ENCODE assay signal across 9 cellular contexts in the genomic region with DNA sequence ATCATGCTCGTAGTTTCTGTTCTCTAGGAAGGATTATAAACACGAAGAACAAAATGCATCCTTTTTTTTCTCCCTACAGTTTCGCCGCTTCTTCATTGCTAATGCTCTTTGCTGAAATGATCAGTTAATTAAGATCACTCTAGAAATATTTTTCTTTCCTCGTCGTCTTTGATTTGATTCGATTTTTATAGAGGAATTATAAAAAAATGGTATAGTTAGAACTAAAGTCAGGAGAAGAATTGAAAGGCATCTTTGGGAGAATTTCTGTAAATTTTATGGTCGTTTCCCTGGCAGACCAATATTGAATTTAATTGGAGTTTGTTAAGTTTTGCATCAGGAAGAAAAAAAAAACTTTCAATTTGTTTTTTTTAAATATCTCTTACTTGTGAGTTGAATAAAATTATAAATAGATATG. TPM values are rescaled to one million over a fixed set of nuclear protein-coding genes. Genes with fewer than 3 reads are reported as not detected.
DNase-seq lines count a peak whose midpoint lies in the region; ATAC-seq, FAIRE-seq and TF ChIP-seq lines count a peak whose summit lies in the region.
"Had no signal": no experiment of that assay in that cellular context is flagged by ENCODE, and none has a peak within 500 bp of the region (broad histone marks: within the 10 kb centered on the region; RNA-seq: fewer than 3 reads in every experiment).

No MANE protein-coding gene starts in this region.

- H4K5ac ChIP-seq in IMR-90 (ENCODE audit: low read depth, low read length), result no peak overlapping the region

- H3K9me1 ChIP-seq in IMR-90 (ENCODE audit: insufficient read depth, low read length), result peaks cover 2% of the 10 kb centered on the region; the same call in 1 of the 2 replicates

- no peak for ATAC-seq in IMR-90 (ENCODE audit: low read depth)
- ATAC-seq in natural killer cell treated with Interleukin-12 subunit alpha and Interleukin-12 subunit beta and Interleukin-15 and Interleukin-18, amount 100 ng/mL, for 72 hours, result no peak

- H3K27me3 Mint-ChIP-seq in chondrocyte (ENCODE audit: low read depth), result peaks cover 37% of the 10 kb centered on the region
- H3K27me3 Mint-ChIP-seq in natural killer cell treated with Interleukin-12 subunit alpha and Interleukin-12 subunit beta and Interleukin-15 and Interleukin-18, amount 100 ng/mL, for 72 hours, result peaks cover 35 to 57% of the 10 kb centered on the region in 2 donors

- H3K4me2 ChIP-seq in BLaER1, result peak overlapping the region; percentile 87; the same call in 1 of the 2 replicates
- peak overlapping the region; percentile 100 for H3K4me2 ChIP-seq in IMR-90 (ENCODE audit: low read depth, low read length)

- no peaks in the 10 kb centered on the region for H3K36me3 ChIP-seq in BLaER1
- H3K36me3 ChIP-seq in IMR-90 (ENCODE audit: control insufficient read depth, insufficient read depth, low read length), result no peaks in the 10 kb centered on the region

- no peak overlapping the region for H3K4ac ChIP-seq in IMR-90 (ENCODE audit: low read depth, low read length)

- peaks cover 2% of the 10 kb centered on the region for H3K36me3 Mint-ChIP-seq in chondrocyte (ENCODE audit: low read depth)
- peaks cover 17% of the 10 kb centered on the region for H3K36me3 Mint-ChIP-seq in natural killer cell treated with Interleukin-12 subunit alpha and Interleukin-12 subunit beta and Interleukin-15 and Interleukin-18, amount 100 ng/mL, for 72 hours

- no peak overlapping the region for H3K18ac ChIP-seq in IMR-90 (ENCODE audit: low read depth, low read length)

- H3K4me3 ChIP-seq in BLaER1 (peak overlapping the region; percentile 65; the same call in 1 of the 2 replicates), IMR-90 (ENCODE audit: insufficient read depth, low read depth, low read length) (peak overlapping the region; percentile 58; the same call in 1 of the 2 replicates)

- no peak overlapping the region for H4K91ac ChIP-seq in IMR-90 (ENCODE audit: insufficient read depth, low read depth, low read length)

- POLR2A ChIA-PET in IMR-90 (lab: Charles Lee; ENCODE audit: unreplicated experiment) (no interaction called here), GM10248 (lab: Yijun Ruan, JAX) (no interaction called here)

- H3K4me1 ChIP-seq in BLaER1 (peaks cover 35% of the 10 kb centered on the region), IMR-90 (ENCODE audit: control insufficient read depth, insufficient read depth, low read length) (no peaks in the 10 kb centered on the region; the same call in 1 of the 2 replicates)

- dilution Hi-C loops in IMR-90 (cut with HindIII; ENCODE audit: low sequenced_read_pairs, unreplicated experiment), result no loop called here

- H3K9me3 Mint-ChIP-seq in chondrocyte (ENCODE audit: low read depth), result no peaks in the 10 kb centered on the region
- H3K9me3 Mint-ChIP-seq in natural killer cell treated with Interleukin-12 subunit alpha and Interleukin-12 subunit beta and Interleukin-15 and Interleukin-18, amount 100 ng/mL, for 72 hours, result no peaks in the 10 kb centered on the region

- H2AK9ac ChIP-seq in IMR-90 (replicated peaks; ENCODE audit: low read depth, low read length, poor library complexity), result no peak overlapping the region

- no peak overlapping the region for H3K14ac ChIP-seq in IMR-90 (replicated peaks; ENCODE audit: low read depth, low read length)

- no peak overlapping the region for H2BK20ac ChIP-seq in IMR-90 (ENCODE audit: low read depth, low read length)

- no peak for TF ChIP-seq RAD21 in IMR-90 (IDR thresholded peaks at IDR 0.05; ENCODE audit: low read length)

- in situ Hi-C loops in IMR-90 (cut with MboI; ENCODE audit: low sequenced_read_pairs), result loop anchor here (5.0 kb wide), 2 partner anchors 693 to 813 kb away; no protein-coding TSS in a partner anchor

- H3K9ac ChIP-seq in BLaER1 (no peak overlapping the region), IMR-90 (ENCODE audit: low read depth, low read length) (no peak overlapping the region)

- TF ChIP-seq CTCF in IMR-90 (conservative IDR thresholded peaks at IDR 0.05; ENCODE audit: low read depth, low read length) (no peak), chondrocyte (IDR thresholded peaks at IDR 0.05) (no peak), GM10248 (IDR thresholded peaks at IDR 0.05; ENCODE audit: control extremely low read depth, extremely low read depth, low read depth, missing control alignments) (no peak)

- H3K27ac ChIP-seq in BLaER1, result no peak overlapping the region
- no peak overlapping the region for H3K27ac ChIP-seq in IMR-90 (ENCODE audit: insufficient read depth, low read length)

- H3K27ac Mint-ChIP-seq in chondrocyte (ENCODE audit: unreplicated experiment), result no peak overlapping the region
- H3K27ac Mint-ChIP-seq in natural killer cell treated with Interleukin-12 subunit alpha and Interleukin-12 subunit beta and Interleukin-15 and Interleukin-18, amount 100 ng/mL, for 72 hours, result peak overlapping the region in 1 of 2 donors; percentile 29

- WGBS in IMR-90 (ENCODE audit: extremely low coverage in 2 of 2, insufficient read length in 1 of 2), 2 experiments, result no CpG with 5 or more reads among the region's 8 CpGs

- no peak overlapping the region for H4K8ac ChIP-seq in IMR-90 (ENCODE audit: low read depth in 2 of 2, low read length in 2 of 2)

- H2BK5ac ChIP-seq in IMR-90 (ENCODE audit: low read depth, low read length, poor library complexity, severe bottlenecking), result no peak overlapping the region

- H2AK5ac ChIP-seq in IMR-90 (ENCODE audit: low read depth, low read length), result no peak overlapping the region

- peaks cover 80% of the 10 kb centered on the region for H4K20me1 ChIP-seq in BLaER1
- H4K20me1 ChIP-seq in IMR-90 (ENCODE audit: insufficient read depth, low read length), result peaks cover 5% of the 10 kb centered on the region

- no peak overlapping the region for H2BK15ac ChIP-seq in IMR-90 (ENCODE audit: low read depth, low read length)

- H2BK120ac ChIP-seq in IMR-90 (ENCODE audit: low read depth, low read length), result no peak overlapping the region

- intact Hi-C loops in IMR-90 (cut with micrococcal nuclease), result loop anchor here (2.0 to 5.0 kb wide), 3 partner anchors 61 to 1778 kb away; a partner anchor contains a TSS

- CTCF ChIA-PET in IMR-90 (lab: Yijun Ruan, JAX) (no interaction called here), GM10248 (lab: Yijun Ruan, JAX) (no interaction called here)

- no TSS peak for BruUV-seq in IMR-90 (replicated peaks; lab: Mats Ljungman, UMichigan)

- peaks cover 31% of the 10 kb centered on the region for H3K4me1 Mint-ChIP-seq in chondrocyte (ENCODE audit: low read depth)
- H3K4me1 Mint-ChIP-seq in natural killer cell treated with Interleukin-12 subunit alpha and Interleukin-12 subunit beta and Interleukin-15 and Interleukin-18, amount 100 ng/mL, for 72 hours (ENCODE audit: low read depth in 2 of 2), result peaks cover 28 to 32% of the 10 kb centered on the region in 2 donors

- TF ChIP-seq POLR2A in IMR-90 (IDR thresholded peaks at IDR 0.05; ENCODE audit: low read depth, low read length) (no peak), GM12891 (IDR thresholded peaks at IDR 0.05; ENCODE audit: low read depth, low read length) (no peak)

- H3K56ac ChIP-seq in IMR-90 (ENCODE audit: extremely low read depth, insufficient read depth, low read length), result no peak overlapping the region

- FAIRE-seq in GM12891 (lab: Jason Lieb, UNC), result no peak

- H3K9me3 ChIP-seq in BLaER1 (peaks cover 27% of the 10 kb centered on the region), IMR-90 (ENCODE audit: control insufficient read depth, insufficient read depth, low read length) (peaks cover 13% of the 10 kb centered on the region)

- no peak for DNase-seq in IMR-90
- no peak for DNase-seq in chondrocyte (ENCODE audit: low spot score)
- DNase-seq in natural killer cell treated with Interleukin-12 subunit alpha and Interleukin-12 subunit beta and Interleukin-15 and Interleukin-18, amount 100 ng/mL, for 72 hours (ENCODE audit: low spot score), result no peak
- no peak for DNase-seq in GM12891 (ENCODE audit: insufficient read length, low spot score)
- DNase-seq in activated CD4-positive, CD25-positive, alpha-beta regulatory T cell treated with anti-CD3 and anti-CD28 coated beads, Interleukin-2, amount 50 U/mL, for 72 hours, result no peak
- DNase-seq in GM10248 (ENCODE audit: extremely low spot score), result no peak
- DNase-seq in effector CD8-positive, alpha-beta T cell (lab: John Stamatoyannopoulos, UW), result no peak

- peak overlapping the region; percentile 79 for H3K4me3 Mint-ChIP-seq in chondrocyte (ENCODE audit: unreplicated experiment)
- H3K4me3 Mint-ChIP-seq in natural killer cell treated with Interleukin-12 subunit alpha and Interleukin-12 subunit beta and Interleukin-15 and Interleukin-18, amount 100 ng/mL, for 72 hours, result peak overlapping the region; percentile 77

- no peaks in the 10 kb centered on the region for H3K79me1 ChIP-seq in IMR-90 (ENCODE audit: low read depth in 1 of 2, low read length in 2 of 2)

- H3K27me3 ChIP-seq in BLaER1, result peaks cover 94% of the 10 kb centered on the region
- peaks cover 69% of the 10 kb centered on the region for H3K27me3 ChIP-seq in IMR-90 (ENCODE audit: control insufficient read depth, insufficient read depth, low read length)

- H2AFZ ChIP-seq in IMR-90 (replicated peaks; ENCODE audit: low read length, poor library complexity), result no peak overlapping the region

- H3K23ac ChIP-seq in IMR-90 (ENCODE audit: low read depth, low read length), result no peak overlapping the region

TF ChIP-seq in IMR-90, 13 proteins besides CTCF, POLR2A, EP300 and RAD21:
- TF ChIP-seq CEBPB (IDR thresholded peaks at IDR 0.05; ENCODE audit: low read depth, low read length), result no peak

TF ChIP-seq in GM12891, 5 proteins besides CTCF, POLR2A, EP300 and RAD21:
- TF ChIP-seq PAX5 (IDR thresholded peaks at IDR 0.05; ENCODE audit: insufficient read depth, low read length, severe bottlenecking) (no peak), SPI1 (IDR thresholded peaks at IDR 0.05; ENCODE audit: low read depth, low read length) (no peak), POU2F2 (IDR thresholded peaks at IDR 0.05; ENCODE audit: low read depth, low read length) (no peak), POLR2AphosphoS5 (IDR thresholded peaks at IDR 0.05; ENCODE audit: low read depth, low read length) (no peak), TAF1 (IDR thresholded peaks at IDR 0.05; ENCODE audit: low read depth, low read length) (no peak)

RNA-seq across cellular contexts. Expression of a gene that starts 1.1 kb away (rescaled TPM):
- under 0.01 TPM in 1 of 2 replicates, not detected in the other for total RNA-seq in IMR-90 (2012; rRNA removed)
- 0.05 and 0.09 TPM in 2 replicates for polyA plus RNA-seq in IMR-90 (2012; rRNA removed)
- polyA plus RNA-seq in IMR-90 (2012; cell fraction: cytosol; rRNA removed), result 0.02 and 0.08 TPM in 2 replicates
- 0.17 and 0.25 TPM in 2 replicates for polyA plus RNA-seq in IMR-90 (2012; cell fraction: nucleus; rRNA removed; ENCODE audit: low replicate concordance)
- 2.4 to 4.9 TPM (median 3.4 TPM) in 3 replicates for total RNA-seq in chondrocyte
- not detected for total RNA-seq in natural killer cell treated with Interleukin-12 subunit alpha and Interleukin-12 subunit beta and Interleukin-15 and Interleukin-18, amount 100 ng/mL, for 72 hours
- not detected for polyA plus RNA-seq in GM12891 (2012; ENCODE audit: low read depth, missing spikeins)
- total RNA-seq: T-helper 1 cell treated with Interleukin-12 subunit alpha and Interleukin-12 subunit beta and Interleukin-4 antibody, amounts not matched to agents 30 ng/mL and 1 ng/mL, for 36 hours had no signal
